ENCODE assay signal across 31 cellular contexts in genomic region chr16:25217119-25217511, GRCh38. TPM values are rescaled to one million over a fixed set of nuclear protein-coding genes. Genes with fewer than 3 reads are reported as not detected.
"Had no signal": no experiment of that assay in that cellular context is flagged by ENCODE, and none has a peak within 500 bp of the region (broad histone marks: within the 10 kb centered on the region; RNA-seq: fewer than 3 reads in every experiment).

No MANE protein-coding gene starts in this region.

- DNase-seq: hippocampal formation; kidney glomerular epithelial cell; left cardiac atrium; left lung; lower lobe of right lung; mammary epithelial cell; mesendoderm; midbrain; naive thymus-derived CD8-positive, alpha-beta T cell; ovary; posterior cingulate gyrus; retina; right cardiac atrium; sigmoid colon; spleen; stimulated activated CD4-positive, alpha-beta T cell treated with anti-CD3 and anti-CD28 coated beads, Interleukin-4, amount 100 ng/mL, for 24 hours; stimulated activated naive CD4-positive, alpha-beta T cell; tibial artery; trophoblast cell; upper lobe of right lung had no signal

- H3K27me3 ChIP-seq: neural progenitor cell, ovary, sigmoid colon, spleen, suprapubic skin, upper lobe of right lung had no signal

- ATAC-seq: left cardiac atrium; left lung; lower lobe of right lung; naive thymus-derived CD8-positive, alpha-beta T cell; right cardiac atrium; stimulated activated effector memory CD8-positive, alpha-beta T cell treated with anti-CD3 and anti-CD28 coated beads, Interleukin-12 subunit alpha, Interleukin-12 subunit beta, amount 100 ng/mL, for 72 hours; upper lobe of right lung had no signal

- H3K4me3 ChIP-seq: left lung, lower lobe of right lung, mucosa of descending colon, neural progenitor cell, ovary, prostate gland, sigmoid colon, spleen, suprapubic skin, thoracic aorta, tibial artery, upper lobe of right lung had no signal

- H2AFZ ChIP-seq: neural progenitor cell had no signal

- H3K4me1 ChIP-seq: left lung, lower lobe of right lung, neural progenitor cell, prostate gland, sigmoid colon, spleen, suprapubic skin, tibial artery, upper lobe of right lung had no signal

- FAIRE-seq: keratinocyte, small intestine, urothelium cell line had no signal

- H3K27ac ChIP-seq: left lung, lower lobe of right lung, neural progenitor cell, ovary, prostate gland, sigmoid colon, spleen, suprapubic skin, thoracic aorta, tibial artery, upper lobe of right lung had no signal

- H3K36me3 ChIP-seq: left lung, lower lobe of right lung, neural progenitor cell, ovary, prostate gland, sigmoid colon, spleen, suprapubic skin, thoracic aorta, tibial artery, upper lobe of right lung had no signal

- H3K9me3 ChIP-seq: left lung, lower lobe of right lung, mucosa of descending colon, ovary, prostate gland, sigmoid colon, spleen, suprapubic skin, thoracic aorta, tibial artery, upper lobe of right lung had no signal

- H3K9ac ChIP-seq: neural progenitor cell had no signal

- H3K4me2 ChIP-seq: neural progenitor cell had no signal

RNA-seq across cellular contexts. Expression of gene AQP8, which starts 0.4 kb away (rescaled TPM):
- total RNA-seq: left cardiac atrium; left lung; mammary epithelial cell; naive thymus-derived CD8-positive, alpha-beta T cell; omental fat pad; ovary; right cardiac atrium; spleen; suprapubic skin; upper lobe of right lung had no signal
- polyA plus RNA-seq: keratinocyte; liver; mammary epithelial cell; naive thymus-derived CD8-positive, alpha-beta T cell; right cardiac atrium had no signal
